ENCODE assay signal across 18 cellular contexts in genomic region chr5:23007226-23007625, GRCh38.
DNase-seq lines count a peak whose midpoint lies in the region; ATAC-seq, FAIRE-seq and TF ChIP-seq lines count a peak whose summit lies in the region.
"Had no signal": no experiment of that assay in that cellular context is flagged by ENCODE, and none has a peak within 500 bp of the region (broad histone marks: within the 10 kb centered on the region; RNA-seq: fewer than 3 reads in every experiment).

No MANE protein-coding gene starts in this region.

- H2AFZ ChIP-seq in GM12878 (ENCODE audit: control insufficient read depth, low read depth, low read length): no peak overlapping the region

- SMC1A ChIA-PET in GM12878 (lab: Charles Lee; ENCODE audit: uncharacterized antibody, unreplicated experiment): interaction anchor here (1.3 kb wide), 2 partner anchors 8 to 65 kb away, joined by 3 read pairs; no protein-coding TSS in a partner anchor

- no peak for TF ChIP-seq EP300 in GM12878 (IDR thresholded peaks at IDR 0.05; ENCODE audit: borderline replicate concordance in 1 of 2, control insufficient read depth in 1 of 2, low read depth in 2 of 2, low read length in 2 of 2)

- H3K27me3 ChIP-seq in right cardiac atrium (ENCODE audit: control insufficient read depth, insufficient read depth) (no peaks in the 10 kb centered on the region), GM12878 (replicated peaks in 1 of 2; ENCODE audit: control insufficient read depth in 2 of 2, insufficient read depth in 2 of 2, low read length in 1 of 2) (no peaks in the 10 kb centered on the region)

- TF ChIP-seq CTCF in GM12878 (IDR thresholded peaks at IDR 0.05 in 2 of 3, conservative IDR thresholded peaks at IDR 0.05 in 1 of 3; ENCODE audit: control insufficient read depth in 2 of 3, extremely low read depth in 1 of 3, insufficient read depth in 1 of 3, low read depth in 3 of 3, low read length in 3 of 3): no peak

- no peaks in the 10 kb centered on the region for H3K36me3 ChIP-seq in GM12878 (ENCODE audit: control insufficient read depth in 2 of 2, insufficient read depth in 2 of 2, low read length in 1 of 2)

- FAIRE-seq in GM12878 (lab: Jason Lieb, UNC): no peak
- FAIRE-seq: HepG2 had no signal

- no peaks in the 10 kb centered on the region for H4K20me1 ChIP-seq in GM12878 (ENCODE audit: control insufficient read depth, insufficient read depth)

- H3K9me3 ChIP-seq in right cardiac atrium (ENCODE audit: control insufficient read depth, low read length): no peaks in the 10 kb centered on the region
- H3K9me3 ChIP-seq in GM12878 (replicated peaks; ENCODE audit: control insufficient read depth, insufficient read depth, low read length): no peaks in the 10 kb centered on the region

- no peak for TF ChIP-seq RAD21 in GM12878 (IDR thresholded peaks at IDR 0.05; ENCODE audit: insufficient read depth, low read depth, low read length)

- peak; percentile 36 for ATAC-seq in left ventricle myocardium superior
- no peak for ATAC-seq in right cardiac atrium
- ATAC-seq in GM12878: peak; percentile 44
- peak; percentile 97 for ATAC-seq in left colon
- ATAC-seq in GM21529 (IDR thresholded peaks at IDR 0.05; ENCODE audit: unreplicated experiment): no peak
- ATAC-seq: HepG2 had no signal

- TF ChIP-seq POLR2A in GM12878 (IDR thresholded peaks at IDR 0.05; ENCODE audit: low read depth, low read length): no peak

- CTCF ChIA-PET in GM12878 (lab: Yijun Ruan, JAX): no interaction called here

- DNase-seq in left ventricle myocardium superior (no peak), right cardiac atrium (no peak), GM12878 (ENCODE audit: low read depth, low spot score) (no peak), left colon (peak; percentile 12 to 48), SK-N-DZ (ENCODE audit: low spot score) (no peak)
- no peak for DNase-seq in stimulated activated CD4-positive, alpha-beta T cell treated with anti-CD3 and anti-CD28 coated beads, Interleukin-2, amount 100 ng/mL, for 48 hours
- DNase-seq: ACHN; CD4-positive, CD25-positive, alpha-beta regulatory T cell; DND-41; GF-D8; H9; MM.1S; NCI-H1105; NCI-H187; NCI-H2227 treated with DMSO at 0.1 percent for 48 hours had no signal

- H3K4me3 ChIP-seq in right cardiac atrium (ENCODE audit: low read length) (no peak overlapping the region), GM12878 (no peak overlapping the region)

- intact Hi-C loops in left ventricle myocardium superior (cut with micrococcal nuclease): no loop called here
- intact Hi-C loops in right cardiac atrium (cut with DNase I): no loop called here
- intact Hi-C loops in GM12878 (cut with micrococcal nuclease; ENCODE audit: unreplicated experiment): no loop called here
- intact Hi-C loops in left colon (cut with DNase I, micrococcal nuclease): no loop called here

- RAD21 ChIA-PET in GM12878 (lab: Charles Lee; ENCODE audit: unreplicated experiment): no interaction called here

- H3K9ac ChIP-seq in GM12878 (ENCODE audit: control insufficient read depth, insufficient read depth, low read length): no peak overlapping the region
- H3K9ac ChIP-seq: KMS-11 had no signal

- POLR2A ChIA-PET in GM12878 (lab: Charles Lee): no interaction called here

- H3K79me2 ChIP-seq in GM12878 (ENCODE audit: control insufficient read depth, insufficient read depth, low read length): no peaks in the 10 kb centered on the region

- 35% methylated on average over 1 of the region's 1 CpG for WGBS in right cardiac atrium
- 27% methylated on average over 1 of the region's 1 CpG for WGBS in GM12878 (ENCODE audit: insufficient coverage, insufficient replicate concordance, low lambda C conversion rate, missing lambda C conversion rate)

- H3K4me1 ChIP-seq in right cardiac atrium (ENCODE audit: control insufficient read depth, insufficient read depth, low read length): no peaks in the 10 kb centered on the region
- no peaks in the 10 kb centered on the region for H3K4me1 ChIP-seq in GM12878 (ENCODE audit: control insufficient read depth, insufficient read depth, low read length)

- H3K27ac ChIP-seq in right cardiac atrium (ENCODE audit: low read length) (no peak overlapping the region), GM12878 (ENCODE audit: control insufficient read depth, insufficient read depth) (no peak overlapping the region)
- H3K27ac ChIP-seq: KMS-11 had no signal

- no peak overlapping the region for H3K4me2 ChIP-seq in GM12878 (ENCODE audit: control insufficient read depth, insufficient read depth)
- H3K4me2 ChIP-seq: KMS-11 had no signal

- in situ Hi-C loops in GM12878 (cut with MboI): no loop called here

- no TSS peak for BruUV-seq in GM12878 (replicated peaks; lab: Mats Ljungman, UMichigan)

TF ChIP-seq in GM12878, 131 proteins besides CTCF, POLR2A, EP300 and RAD21:
- TF ChIP-seq SMARCA5 (IDR thresholded peaks at IDR 0.05) (no peak), TCF12 (IDR thresholded peaks at IDR 0.05; ENCODE audit: low read depth, low read length) (no peak)

Comparison
In these comparisons a context has a peak if more than half of its experiments do, and no peak if none do; other contexts are left out.
1. ATAC-seq: peak in left ventricle myocardium superior (single experiment), GM12878 (single experiment) and left colon (single experiment); none in right cardiac atrium (0 of 2) and GM21529 (single experiment).
2. DNase-seq: peak in left colon (2 of 2); none in left ventricle myocardium superior (single experiment), right cardiac atrium (0 of 3), GM12878 (single experiment), stimulated activated CD4-positive, alpha-beta T cell treated with anti-CD3 and anti-CD28 coated beads, Interleukin-2, amount 100 ng/mL, for 48 hours (0 of 2) and SK-N-DZ (single experiment).